Comparison of ENCODE assay signal across 1 cellular context in genomic region chr3:81985996-81986723, GRCh38.
A peak's percentile ranks its signal among the peaks of the same experiment; 100 is the strongest.
TF ChIP-seq lines count a peak whose summit lies in the region.

No MANE protein-coding gene starts in this region.

TF ChIP-seq in HepG2, 621 proteins besides CTCF, POLR2A, EP300 and RAD21 (continued from another document and continues in another):
- TF ChIP-seq NFIC (IDR thresholded peaks at IDR 0.05; ENCODE audit: low read length) (no peak), MNT (IDR thresholded peaks at IDR 0.05) (no peak), SRSF9 (IDR thresholded peaks at IDR 0.05; ENCODE audit: borderline replicate concordance, insufficient read depth, low read depth, low read length, poor library complexity, severe bottlenecking) (no peak), TBP (CRISPR knock-in tag; IDR thresholded peaks at IDR 0.05) (no peak), ZNF782 (CRISPR knock-in tag; IDR thresholded peaks at IDR 0.05; ENCODE audit: borderline replicate concordance) (no peak), ZNF749 (CRISPR knock-in tag; IDR thresholded peaks at IDR 0.05; ENCODE audit: borderline replicate concordance) (no peak), ZBTB44 (CRISPR knock-in tag; IDR thresholded peaks at IDR 0.05) (no peak), ZNF253 (CRISPR knock-in tag; IDR thresholded peaks at IDR 0.05; ENCODE audit: borderline replicate concordance) (no peak), ZFY (CRISPR knock-in tag; IDR thresholded peaks at IDR 0.05) (peak; percentile 94), ZNF788 (CRISPR knock-in tag; IDR thresholded peaks at IDR 0.05; ENCODE audit: borderline replicate concordance) (peak; percentile 16; the same call in 1 of the 2 replicates), HMG20B (CRISPR knock-in tag; conservative IDR thresholded peaks at IDR 0.05) (no peak), PHF21A (CRISPR knock-in tag; IDR thresholded peaks at IDR 0.05) (0 out of 2 replicates have a peak, but pooled peaks have one; percentile 32), ZSCAN9 (CRISPR knock-in tag; IDR thresholded peaks at IDR 0.05; ENCODE audit: borderline replicate concordance) (no peak), ZNF432 (CRISPR knock-in tag; IDR thresholded peaks at IDR 0.05; ENCODE audit: borderline replicate concordance) (no peak), ZNF232 (CRISPR knock-in tag; IDR thresholded peaks at IDR 0.05; ENCODE audit: borderline replicate concordance) (no peak), GTF3A (CRISPR knock-in tag; conservative IDR thresholded peaks at IDR 0.05) (no peak), HHEX (CRISPR knock-in tag; IDR thresholded peaks at IDR 0.05) (no peak), DRAP1 (CRISPR knock-in tag; IDR thresholded peaks at IDR 0.05) (peak; percentile 57), ATF7-NPFF (CRISPR knock-in tag; IDR thresholded peaks at IDR 0.05; ENCODE audit: low read depth) (no peak), SIN3B (IDR thresholded peaks at IDR 0.05; ENCODE audit: low read length) (no peak), RCOR2 (CRISPR knock-in tag; IDR thresholded peaks at IDR 0.05) (no peak), SMC3 (IDR thresholded peaks at IDR 0.05; ENCODE audit: low read length) (peak; percentile 46; the same call in 1 of the 2 replicates), SMAD9 (CRISPR knock-in tag; IDR thresholded peaks at IDR 0.05) (no peak), ZKSCAN1 (IDR thresholded peaks at IDR 0.05; ENCODE audit: low read length) (no peak), ZNF562 (CRISPR knock-in tag; IDR thresholded peaks at IDR 0.05; ENCODE audit: borderline replicate concordance) (no peak), ZNF615 (CRISPR knock-in tag; IDR thresholded peaks at IDR 0.05; ENCODE audit: borderline replicate concordance) (no peak), PHF20 (CRISPR knock-in tag; IDR thresholded peaks at IDR 0.05) (peak; percentile 60), TBX2 (CRISPR knock-in tag; IDR thresholded peaks at IDR 0.05; ENCODE audit: borderline replicate concordance) (no peak), PATZ1 (CRISPR knock-in tag; IDR thresholded peaks at IDR 0.05) (peak; percentile 80), CREB1 (IDR thresholded peaks at IDR 0.05) (no peak), CREB1 (CRISPR knock-in tag; IDR thresholded peaks at IDR 0.05) (peak; percentile 42; the same call in 1 of the 2 replicates), HES4 (CRISPR knock-in tag; IDR thresholded peaks at IDR 0.05; ENCODE audit: borderline replicate concordance) (no peak), SMYD3 (CRISPR knock-in tag; IDR thresholded peaks at IDR 0.05) (no peak), EHMT2 (IDR thresholded peaks at IDR 0.05; ENCODE audit: borderline replicate concordance, low read depth, low read length) (no peak; the same call in 1 of the 2 replicates), KDM1A (CRISPR knock-in tag; IDR thresholded peaks at IDR 0.05) (no peak), BATF2 (CRISPR knock-in tag; IDR thresholded peaks at IDR 0.05) (no peak), NR0B2 (CRISPR knock-in tag; IDR thresholded peaks at IDR 0.05) (no peak), ZNF776 (CRISPR knock-in tag; IDR thresholded peaks at IDR 0.05) (no peak), ZKSCAN8 (CRISPR knock-in tag; IDR thresholded peaks at IDR 0.05; ENCODE audit: borderline replicate concordance) (no peak), CHD4 (IDR thresholded peaks at IDR 0.05; ENCODE audit: borderline replicate concordance, low read length) (no peak), ZNF446 (CRISPR knock-in tag; IDR thresholded peaks at IDR 0.05) (no peak), SP5 (CRISPR knock-in tag; IDR thresholded peaks at IDR 0.05; ENCODE audit: borderline replicate concordance, low read depth) (no peak; the same call in 1 of the 2 replicates), ZNF775 (CRISPR knock-in tag; IDR thresholded peaks at IDR 0.05; ENCODE audit: borderline replicate concordance) (no peak)
- TF ChIP-seq, protein P1, sequence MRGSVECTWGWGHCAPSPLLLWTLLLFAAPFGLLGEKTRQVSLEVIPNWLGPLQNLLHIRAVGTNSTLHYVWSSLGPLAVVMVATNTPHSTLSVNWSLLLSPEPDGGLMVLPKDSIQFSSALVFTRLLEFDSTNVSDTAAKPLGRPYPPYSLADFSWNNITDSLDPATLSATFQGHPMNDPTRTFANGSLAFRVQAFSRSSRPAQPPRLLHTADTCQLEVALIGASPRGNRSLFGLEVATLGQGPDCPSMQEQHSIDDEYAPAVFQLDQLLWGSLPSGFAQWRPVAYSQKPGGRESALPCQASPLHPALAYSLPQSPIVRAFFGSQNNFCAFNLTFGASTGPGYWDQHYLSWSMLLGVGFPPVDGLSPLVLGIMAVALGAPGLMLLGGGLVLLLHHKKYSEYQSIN (CRISPR knock-in tag; IDR thresholded peaks at IDR 0.05; ENCODE audit: borderline replicate concordance): no peak
- TF ChIP-seq, protein P2, sequence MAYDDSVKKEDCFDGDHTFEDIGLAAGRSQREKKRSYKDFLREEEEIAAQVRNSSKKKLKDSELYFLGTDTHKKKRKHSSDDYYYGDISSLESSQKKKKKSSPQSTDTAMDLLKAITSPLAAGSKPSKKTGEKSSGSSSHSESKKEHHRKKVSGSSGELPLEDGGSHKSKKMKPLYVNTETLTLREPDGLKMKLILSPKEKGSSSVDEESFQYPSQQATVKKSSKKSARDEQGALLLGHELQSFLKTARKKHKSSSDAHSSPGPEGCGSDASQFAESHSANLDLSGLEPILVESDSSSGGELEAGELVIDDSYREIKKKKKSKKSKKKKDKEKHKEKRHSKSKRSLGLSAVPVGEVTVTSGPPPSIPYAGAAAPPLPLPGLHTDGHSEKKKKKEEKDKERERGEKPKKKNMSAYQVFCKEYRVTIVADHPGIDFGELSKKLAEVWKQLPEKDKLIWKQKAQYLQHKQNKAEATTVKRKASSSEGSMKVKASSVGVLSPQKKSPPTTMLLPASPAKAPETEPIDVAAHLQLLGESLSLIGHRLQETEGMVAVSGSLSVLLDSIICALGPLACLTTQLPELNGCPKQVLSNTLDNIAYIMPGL (CRISPR knock-in tag; IDR thresholded peaks at IDR 0.05; ENCODE audit: borderline replicate concordance in 1 of 2, low read depth in 1 of 2): peak; percentile 77 to 89
- TF ChIP-seq, protein P3, sequence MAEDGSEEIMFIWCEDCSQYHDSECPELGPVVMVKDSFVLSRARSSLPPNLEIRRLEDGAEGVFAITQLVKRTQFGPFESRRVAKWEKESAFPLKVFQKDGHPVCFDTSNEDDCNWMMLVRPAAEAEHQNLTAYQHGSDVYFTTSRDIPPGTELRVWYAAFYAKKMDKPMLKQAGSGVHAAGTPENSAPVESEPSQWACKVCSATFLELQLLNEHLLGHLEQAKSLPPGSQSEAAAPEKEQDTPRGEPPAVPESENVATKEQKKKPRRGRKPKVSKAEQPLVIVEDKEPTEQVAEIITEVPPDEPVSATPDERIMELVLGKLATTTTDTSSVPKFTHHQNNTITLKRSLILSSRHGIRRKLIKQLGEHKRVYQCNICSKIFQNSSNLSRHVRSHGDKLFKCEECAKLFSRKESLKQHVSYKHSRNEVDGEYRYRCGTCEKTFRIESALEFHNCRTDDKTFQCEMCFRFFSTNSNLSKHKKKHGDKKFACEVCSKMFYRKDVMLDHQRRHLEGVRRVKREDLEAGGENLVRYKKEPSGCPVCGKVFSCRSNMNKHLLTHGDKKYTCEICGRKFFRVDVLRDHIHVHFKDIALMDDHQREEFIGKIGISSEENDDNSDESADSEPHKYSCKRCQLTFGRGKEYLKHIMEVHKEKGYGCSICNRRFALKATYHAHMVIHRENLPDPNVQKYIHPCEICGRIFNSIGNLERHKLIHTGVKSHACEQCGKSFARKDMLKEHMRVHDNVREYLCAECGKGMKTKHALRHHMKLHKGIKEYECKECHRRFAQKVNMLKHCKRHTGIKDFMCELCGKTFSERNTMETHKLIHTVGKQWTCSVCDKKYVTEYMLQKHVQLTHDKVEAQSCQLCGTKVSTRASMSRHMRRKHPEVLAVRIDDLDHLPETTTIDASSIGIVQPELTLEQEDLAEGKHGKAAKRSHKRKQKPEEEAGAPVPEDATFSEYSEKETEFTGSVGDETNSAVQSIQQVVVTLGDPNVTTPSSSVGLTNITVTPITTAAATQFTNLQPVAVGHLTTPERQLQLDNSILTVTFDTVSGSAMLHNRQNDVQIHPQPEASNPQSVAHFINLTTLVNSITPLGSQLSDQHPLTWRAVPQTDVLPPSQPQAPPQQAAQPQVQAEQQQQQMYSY (CRISPR knock-in tag; IDR thresholded peaks at IDR 0.05): no peak
- TF ChIP-seq, protein P4, sequence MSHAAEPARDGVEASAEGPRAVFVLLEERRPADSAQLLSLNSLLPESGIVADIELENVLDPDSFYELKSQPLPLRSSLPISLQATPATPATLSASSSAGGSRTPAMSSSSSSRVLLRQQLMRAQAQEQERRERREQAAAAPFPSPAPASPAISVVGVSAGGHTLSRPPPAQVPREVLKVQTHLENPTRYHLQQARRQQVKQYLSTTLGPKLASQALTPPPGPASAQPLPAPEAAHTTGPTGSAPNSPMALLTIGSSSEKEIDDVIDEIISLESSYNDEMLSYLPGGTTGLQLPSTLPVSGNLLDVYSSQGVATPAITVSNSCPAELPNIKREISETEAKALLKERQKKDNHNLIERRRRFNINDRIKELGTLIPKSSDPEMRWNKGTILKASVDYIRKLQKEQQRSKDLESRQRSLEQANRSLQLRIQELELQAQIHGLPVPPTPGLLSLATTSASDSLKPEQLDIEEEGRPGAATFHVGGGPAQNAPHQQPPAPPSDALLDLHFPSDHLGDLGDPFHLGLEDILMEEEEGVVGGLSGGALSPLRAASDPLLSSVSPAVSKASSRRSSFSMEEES (CRISPR knock-in tag; IDR thresholded peaks at IDR 0.05): no peak
- TF ChIP-seq, protein P5, sequence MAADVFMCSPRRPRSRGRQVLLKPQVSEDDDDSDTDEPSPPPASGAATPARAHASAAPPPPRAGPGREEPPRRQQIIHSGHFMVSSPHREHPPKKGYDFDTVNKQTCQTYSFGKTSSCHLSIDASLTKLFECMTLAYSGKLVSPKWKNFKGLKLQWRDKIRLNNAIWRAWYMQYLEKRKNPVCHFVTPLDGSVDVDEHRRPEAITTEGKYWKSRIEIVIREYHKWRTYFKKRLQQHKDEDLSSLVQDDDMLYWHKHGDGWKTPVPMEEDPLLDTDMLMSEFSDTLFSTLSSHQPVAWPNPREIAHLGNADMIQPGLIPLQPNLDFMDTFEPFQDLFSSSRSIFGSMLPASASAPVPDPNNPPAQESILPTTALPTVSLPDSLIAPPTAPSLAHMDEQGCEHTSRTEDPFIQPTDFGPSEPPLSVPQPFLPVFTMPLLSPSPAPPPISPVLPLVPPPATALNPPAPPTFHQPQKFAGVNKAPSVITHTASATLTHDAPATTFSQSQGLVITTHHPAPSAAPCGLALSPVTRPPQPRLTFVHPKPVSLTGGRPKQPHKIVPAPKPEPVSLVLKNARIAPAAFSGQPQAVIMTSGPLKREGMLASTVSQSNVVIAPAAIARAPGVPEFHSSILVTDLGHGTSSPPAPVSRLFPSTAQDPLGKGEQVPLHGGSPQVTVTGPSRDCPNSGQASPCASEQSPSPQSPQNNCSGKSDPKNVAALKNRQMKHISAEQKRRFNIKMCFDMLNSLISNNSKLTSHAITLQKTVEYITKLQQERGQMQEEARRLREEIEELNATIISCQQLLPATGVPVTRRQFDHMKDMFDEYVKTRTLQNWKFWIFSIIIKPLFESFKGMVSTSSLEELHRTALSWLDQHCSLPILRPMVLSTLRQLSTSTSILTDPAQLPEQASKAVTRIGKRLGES (CRISPR knock-in tag; IDR thresholded peaks at IDR 0.05; ENCODE audit: borderline replicate concordance): no peak
